In the genomic region with DNA sequence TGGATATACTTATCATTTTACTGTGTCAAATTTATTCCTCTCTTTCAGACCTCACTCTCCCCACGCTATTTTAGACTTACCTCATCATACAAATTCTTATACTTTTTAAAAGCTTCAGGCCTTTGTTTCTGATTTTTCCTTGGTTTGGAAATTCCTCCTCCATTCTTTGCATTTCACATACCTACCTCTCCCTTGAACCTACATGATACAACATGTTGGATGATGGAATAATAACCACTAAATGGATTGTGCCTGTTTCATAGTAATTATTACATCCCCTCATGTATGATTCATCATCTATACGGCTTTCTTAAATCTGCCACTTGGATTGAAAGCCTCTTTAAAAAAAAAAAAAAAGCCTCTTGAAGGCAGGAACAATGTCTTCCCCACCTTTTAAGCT, we compare ENCODE assay signal across 1 cellular context.
TF ChIP-seq lines count a peak whose summit lies in the region.

No MANE protein-coding gene starts in this region.

TF ChIP-seq in A549, 52 proteins besides CTCF, POLR2A, EP300 and RAD21:
- no peak for TF ChIP-seq MYC (IDR thresholded peaks at IDR 0.05; ENCODE audit: borderline replicate concordance, low read length)
- no peak for TF ChIP-seq EHMT2 (IDR thresholded peaks at IDR 0.05; ENCODE audit: low read depth)
- TF ChIP-seq CHD2 (IDR thresholded peaks at IDR 0.05; ENCODE audit: low read length, partially characterized antibody): no peak
- TF ChIP-seq, protein P1, sequence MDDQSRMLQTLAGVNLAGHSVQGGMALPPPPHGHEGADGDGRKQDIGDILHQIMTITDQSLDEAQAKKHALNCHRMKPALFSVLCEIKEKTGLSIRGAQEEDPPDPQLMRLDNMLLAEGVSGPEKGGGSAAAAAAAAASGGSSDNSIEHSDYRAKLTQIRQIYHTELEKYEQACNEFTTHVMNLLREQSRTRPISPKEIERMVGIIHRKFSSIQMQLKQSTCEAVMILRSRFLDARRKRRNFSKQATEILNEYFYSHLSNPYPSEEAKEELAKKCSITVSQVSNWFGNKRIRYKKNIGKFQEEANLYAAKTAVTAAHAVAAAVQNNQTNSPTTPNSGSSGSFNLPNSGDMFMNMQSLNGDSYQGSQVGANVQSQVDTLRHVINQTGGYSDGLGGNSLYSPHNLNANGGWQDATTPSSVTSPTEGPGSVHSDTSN (IDR thresholded peaks at IDR 0.05): no peak
